15 cellular contexts compared by ENCODE assay signal in the genomic region with DNA sequence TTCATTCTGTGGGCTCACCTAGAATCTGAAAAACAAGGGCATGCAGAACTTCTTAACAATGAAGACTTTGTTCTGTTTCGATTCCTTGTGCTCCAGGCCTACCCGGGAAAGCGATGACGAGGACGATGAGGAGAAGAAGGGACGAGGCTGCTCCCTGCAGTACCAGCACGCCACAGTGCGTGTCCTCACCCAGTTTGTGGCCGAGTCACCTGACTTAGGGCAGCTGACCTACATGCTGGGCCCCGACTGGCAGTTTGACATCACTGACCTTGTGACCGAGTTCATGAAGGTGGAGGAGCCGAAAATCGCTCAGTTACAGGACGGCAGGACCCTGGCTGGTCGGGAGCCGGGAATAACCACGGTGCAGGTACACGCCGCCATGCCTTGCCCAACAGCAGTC.
A peak's percentile ranks its signal among the peaks of the same experiment; 100 is the strongest.
DNase-seq lines count a peak whose midpoint lies in the region; ATAC-seq lines count a peak whose summit lies in the region.
"Had no signal": no experiment of that assay in that cellular context is flagged by ENCODE, and none has a peak within 500 bp of the region (broad histone marks: within the 10 kb centered on the region; RNA-seq: fewer than 3 reads in every experiment).

No MANE protein-coding gene starts in this region.

- H2BK120ac ChIP-seq in neuronal stem cell (ENCODE audit: low read depth, low read length): no peak overlapping the region

- H4K91ac ChIP-seq in neuronal stem cell (ENCODE audit: low read depth, low read length, poor library complexity): no peak overlapping the region

- no peak overlapping the region for H2BK12ac ChIP-seq in neuronal stem cell (ENCODE audit: low read length)

- intact Hi-C loops in Right ventricle myocardium inferior (cut with DNase I): no loop called here
- intact Hi-C loops in left cardiac atrium (cut with DNase I): no loop called here

- no peaks in the 10 kb centered on the region for H3K9me3 ChIP-seq in neuronal stem cell (replicated peaks in 1 of 2; ENCODE audit: control insufficient read depth in 2 of 2, insufficient read depth in 1 of 2, low read depth in 1 of 2, low read length in 2 of 2)
- H3K9me3 ChIP-seq: Caco-2, HAP-1 had no signal

- no peak overlapping the region for H3K23ac ChIP-seq in neuronal stem cell (ENCODE audit: low read depth, low read length, poor library complexity)

- no peak overlapping the region for H3K4me2 ChIP-seq in neuronal stem cell (ENCODE audit: insufficient read depth, low read length, poor library complexity, severe bottlenecking)

- H3K18ac ChIP-seq in neuronal stem cell (ENCODE audit: low read length): peak overlapping the region; percentile 44

- peaks cover 0 to 3% of the 10 kb centered on the region in 2 donors for H3K4me1 ChIP-seq in neuronal stem cell (ENCODE audit: control insufficient read depth in 2 of 2, insufficient read depth in 1 of 2, low read depth in 1 of 2, low read length in 2 of 2)
- H3K4me1 ChIP-seq: Caco-2, HAP-1 had no signal

- H3K27ac ChIP-seq in neuronal stem cell (replicated peaks; ENCODE audit: low read length): no peak overlapping the region
- H3K27ac ChIP-seq: C4-2B had no signal

- in situ Hi-C loops in SK-MEL-5 (cut with HindIII; ENCODE audit: low pct_unique_long_range_greater_than_20kb, low sequenced_read_pairs): no loop called here

- peak overlapping the region in 1 of 2 donors; percentile 8 for H3K4me3 ChIP-seq in neuronal stem cell (ENCODE audit: low read length in 2 of 2)
- H3K4me3 ChIP-seq: HAP-1 had no signal

- ATAC-seq in Right ventricle myocardium inferior: no peak
- ATAC-seq in left cardiac atrium: no peak
- ATAC-seq: HepG2 had no signal

- no peak overlapping the region for H2AFZ ChIP-seq in neuronal stem cell (ENCODE audit: low read length)

- H4K8ac ChIP-seq in neuronal stem cell (ENCODE audit: low read depth, low read length): peak overlapping the region; percentile 52

- DNase-seq in Right ventricle myocardium inferior (ENCODE audit: missing footprints) (peak; percentile 45), left cardiac atrium (no peak), SK-MEL-5 (ENCODE audit: low read depth, low spot score) (peak; percentile 87), neuronal stem cell (ENCODE audit: low spot score) (no peak), superior temporal gyrus (ENCODE audit: extremely low spot score) (no peak)
- DNase-seq in stimulated activated CD4-positive, alpha-beta T cell treated with anti-CD3 and anti-CD28 coated beads, Interleukin-15, amount 100 ng/mL, for 24 hours: no peak
- DNase-seq: ACHN; AML-193; Caco-2; CD4-positive, alpha-beta T cell; DMS79 treated with DMSO at 0.1 percent for 48 hours; GF-D8 had no signal

- no peak overlapping the region for H2BK5ac ChIP-seq in neuronal stem cell (ENCODE audit: low read length)

- no CpG with 5 or more reads among the region's 19 CpGs for WGBS in neuronal stem cell (ENCODE audit: extremely low coverage in 2 of 2, insufficient read length in 2 of 2, insufficient replicate concordance in 1 of 2), 2 donors

- no peak overlapping the region for H3K9ac ChIP-seq in neuronal stem cell (ENCODE audit: low read depth, low read length, poor library complexity)

- H3K27me3 ChIP-seq in neuronal stem cell (ENCODE audit: control insufficient read depth in 3 of 3, insufficient read depth in 3 of 3, low read depth in 1 of 3, low read length in 3 of 3): no peaks in the 10 kb centered on the region

- no peak overlapping the region for H3K4ac ChIP-seq in neuronal stem cell (ENCODE audit: low read length)

- no peak overlapping the region for H2BK15ac ChIP-seq in neuronal stem cell (ENCODE audit: low read length)

- peaks cover 0 to 5% of the 10 kb centered on the region in 2 donors for H3K36me3 ChIP-seq in neuronal stem cell (replicated peaks in 1 of 2; ENCODE audit: control insufficient read depth in 2 of 2, insufficient read depth in 2 of 2, low read length in 2 of 2)
- H3K36me3 ChIP-seq: HAP-1 had no signal

- H2AK5ac ChIP-seq in neuronal stem cell (ENCODE audit: low read depth, low read length): no peak overlapping the region

- no peak overlapping the region for H3K14ac ChIP-seq in neuronal stem cell (ENCODE audit: low read length)

- H3K79me1 ChIP-seq in neuronal stem cell (ENCODE audit: low read depth, low read length): no peaks in the 10 kb centered on the region

Comparison
In these comparisons a context has a peak if more than half of its experiments do, and no peak if none do; other contexts are left out.
1. DNase-seq: peak in Right ventricle myocardium inferior (single experiment) and SK-MEL-5 (single experiment); none in left cardiac atrium (single experiment), neuronal stem cell (single experiment), stimulated activated CD4-positive, alpha-beta T cell treated with anti-CD3 and anti-CD28 coated beads, Interleukin-15, amount 100 ng/mL, for 24 hours (single experiment) and superior temporal gyrus (single experiment).